In genomic region chr20:36145877-36146707, GRCh38 we compare ENCODE assay signal across 1 cellular context.
TF ChIP-seq lines count a peak whose summit lies in the region.

No MANE protein-coding gene starts in this region.

TF ChIP-seq in HepG2, 621 proteins besides CTCF, POLR2A, EP300 and RAD21 (continued from another document and continues in another):
- TF ChIP-seq THAP9 (CRISPR knock-in tag; IDR thresholded peaks at IDR 0.05; ENCODE audit: borderline replicate concordance), result peak; percentile 27; the same call in 1 of the 2 replicates
- TF ChIP-seq ZNF614 (CRISPR knock-in tag; IDR thresholded peaks at IDR 0.05; ENCODE audit: borderline replicate concordance), result 0 out of 2 replicates have a peak, but pooled peaks have one; percentile 33
- TF ChIP-seq ARID4A (CRISPR knock-in tag; IDR thresholded peaks at IDR 0.05; ENCODE audit: borderline replicate concordance), result 0 out of 2 replicates have a peak, but pooled peaks have one; percentile 26
- no peak for TF ChIP-seq NFIC (IDR thresholded peaks at IDR 0.05; ENCODE audit: low read length)
- TF ChIP-seq ZNF503 (CRISPR knock-in tag; IDR thresholded peaks at IDR 0.05), result no peak
- TF ChIP-seq U2AF1 (optimal IDR thresholded peaks at IDR 0.05; ENCODE audit: low read depth, low read length), result no peak
- peak; percentile 14; the same call in 1 of the 2 replicates for TF ChIP-seq BCL6 (CRISPR knock-in tag; IDR thresholded peaks at IDR 0.05)
- TF ChIP-seq ZNF256 (CRISPR knock-in tag; conservative IDR thresholded peaks at IDR 0.05), result 0 out of 2 replicates have a peak, but pooled peaks have one; percentile 18
- TF ChIP-seq ZNF766 (CRISPR knock-in tag; IDR thresholded peaks at IDR 0.05; ENCODE audit: borderline replicate concordance), result no peak
- no peak for TF ChIP-seq PHF20 (CRISPR knock-in tag; IDR thresholded peaks at IDR 0.05)
- TF ChIP-seq ZNF777 (CRISPR knock-in tag; IDR thresholded peaks at IDR 0.05), result 0 out of 2 replicates have a peak, but pooled peaks have one; percentile 11
- TF ChIP-seq ZNF263 (CRISPR knock-in tag; IDR thresholded peaks at IDR 0.05), result peak; percentile 10; the same call in 1 of the 2 replicates
- TF ChIP-seq ZNF644 (CRISPR knock-in tag; IDR thresholded peaks at IDR 0.05; ENCODE audit: low read depth), result 0 out of 2 replicates have a peak, but pooled peaks have one; percentile 20
- peak; percentile 57 for TF ChIP-seq ZFX (CRISPR knock-in tag; IDR thresholded peaks at IDR 0.05; ENCODE audit: low read depth)
- TF ChIP-seq ZNF687 (CRISPR knock-in tag; IDR thresholded peaks at IDR 0.05), result peak; percentile 56
- 0 out of 2 replicates have a peak, but pooled peaks have one; percentile 24 for TF ChIP-seq ZBTB7B (CRISPR knock-in tag; IDR thresholded peaks at IDR 0.05)
- 0 out of 2 replicates have a peak, but pooled peaks have one; percentile 40 for TF ChIP-seq ISL2 (CRISPR knock-in tag; IDR thresholded peaks at IDR 0.05)
- peak; percentile 42; the same call in 1 of the 2 replicates for TF ChIP-seq ZNF350 (CRISPR knock-in tag; IDR thresholded peaks at IDR 0.05; ENCODE audit: borderline replicate concordance, low read depth)
- 0 out of 2 replicates have a peak, but pooled peaks have one; percentile 50 for TF ChIP-seq ZNF143 (CRISPR knock-in tag; IDR thresholded peaks at IDR 0.05)
- peak; percentile 45 for TF ChIP-seq ZNF407 (CRISPR knock-in tag; IDR thresholded peaks at IDR 0.05; ENCODE audit: not compliant biosample characterization)
- peak; percentile 33; the same call in 1 of the 2 replicates for TF ChIP-seq DMAP1 (CRISPR knock-in tag; IDR thresholded peaks at IDR 0.05)
- TF ChIP-seq ZFP90 (CRISPR knock-in tag; IDR thresholded peaks at IDR 0.05; ENCODE audit: borderline replicate concordance), result 0 out of 2 replicates have a peak, but pooled peaks have one; percentile 45
- 0 out of 2 replicates have a peak, but pooled peaks have one; percentile 15 for TF ChIP-seq FOXK1 (CRISPR knock-in tag; IDR thresholded peaks at IDR 0.05; ENCODE audit: borderline replicate concordance, low read depth)
- TF ChIP-seq ZBTB26 (CRISPR knock-in tag; IDR thresholded peaks at IDR 0.05; ENCODE audit: borderline replicate concordance), result no peak
- no peak; a peak in 1 of 4 replicates for TF ChIP-seq ATF4 (CRISPR knock-in tag; IDR thresholded peaks at IDR 0.05)
